10 cellular contexts compared by ENCODE assay signal in the genomic region with DNA sequence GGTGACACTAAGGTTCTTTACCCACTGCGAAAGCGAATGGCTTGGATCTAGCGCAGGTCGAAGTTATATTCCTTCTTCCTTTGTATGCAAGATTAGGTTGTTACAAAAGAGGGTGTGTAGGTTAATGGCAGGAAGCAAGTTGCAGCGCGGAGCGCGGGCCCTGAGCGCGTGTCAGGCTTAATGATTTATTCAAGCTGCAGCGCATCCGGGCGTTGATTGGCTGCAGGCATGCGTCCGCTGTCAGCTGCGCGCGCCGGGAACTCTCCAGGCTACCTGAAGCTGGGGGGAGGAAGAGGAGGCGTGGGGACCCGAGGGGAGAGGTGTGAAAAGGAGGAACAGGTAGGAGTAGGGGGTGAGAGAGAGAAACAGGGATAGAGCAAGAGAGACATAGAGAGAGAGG. TPM values are rescaled to one million over a fixed set of nuclear protein-coding genes. Genes with fewer than 3 reads are reported as not detected.
DNase-seq lines count a peak whose midpoint lies in the region; ATAC-seq and TF ChIP-seq lines count a peak whose summit lies in the region.
"Had no signal": no experiment of that assay in that cellular context is flagged by ENCODE, and none has a peak within 500 bp of the region (broad histone marks: within the 10 kb centered on the region; RNA-seq: fewer than 3 reads in every experiment).

No MANE protein-coding gene starts in this region.

- H3K4me3 Mint-ChIP-seq in activated CD4-positive, alpha-beta T cell treated with anti-CD3 and anti-CD28 coated beads for 36 hours, result peak overlapping the region; percentile 34

- H2AFZ ChIP-seq in smooth muscle cell (ENCODE audit: low read depth), result no peak overlapping the region

- CTCF ChIA-PET in activated CD4-positive, alpha-beta T cell treated with anti-CD3 and anti-CD28 coated beads for 36 hours (lab: Charles Lee), result interaction anchor here (2.1 kb wide), 1 partner anchor 16 kb away, joined by 9 read pairs; no protein-coding TSS in a partner anchor

- no peaks in the 10 kb centered on the region for H3F3A ChIP-seq in smooth muscle cell (ENCODE audit: low read depth)

- no peaks in the 10 kb centered on the region for H3K79me2 ChIP-seq in smooth muscle cell (ENCODE audit: low read depth)

- H3K27ac ChIP-seq in colonic mucosa (no peak overlapping the region), smooth muscle cell (ENCODE audit: low read depth) (no peak overlapping the region), brain microvascular endothelial cell (no peak overlapping the region)
- H3K27ac ChIP-seq: HL-60 had no signal

- peaks cover 76% of the 10 kb centered on the region for H3K27me3 Mint-ChIP-seq in activated CD4-positive, alpha-beta T cell treated with anti-CD3 and anti-CD28 coated beads for 36 hours

- no peaks in the 10 kb centered on the region for H3K36me3 ChIP-seq in colonic mucosa
- H3K36me3 ChIP-seq in smooth muscle cell (ENCODE audit: low read depth), result no peaks in the 10 kb centered on the region
- no peaks in the 10 kb centered on the region for H3K36me3 ChIP-seq in brain microvascular endothelial cell (replicated peaks)

- H3K4me1 ChIP-seq in colonic mucosa (no peaks in the 10 kb centered on the region), smooth muscle cell (ENCODE audit: low read depth) (peaks cover 17% of the 10 kb centered on the region)

- POLR2A ChIA-PET in activated CD4-positive, alpha-beta T cell treated with anti-CD3 and anti-CD28 coated beads for 36 hours (lab: Charles Lee), result no interaction called here

- no peak overlapping the region for H3K4me3 ChIP-seq in colonic mucosa
- peak overlapping the region; percentile 13 for H3K4me3 ChIP-seq in smooth muscle cell
- no peak overlapping the region for H3K4me3 ChIP-seq in brain microvascular endothelial cell (ENCODE audit: low read depth, low read length)

- no peaks in the 10 kb centered on the region for H3K9me3 ChIP-seq in colonic mucosa
- H3K9me3 ChIP-seq in smooth muscle cell (replicated peaks; ENCODE audit: low read depth), result no peaks in the 10 kb centered on the region

- H3K4me1 Mint-ChIP-seq in activated CD4-positive, alpha-beta T cell treated with anti-CD3 and anti-CD28 coated beads for 36 hours, result peaks cover 19% of the 10 kb centered on the region

- DNase-seq in activated CD4-positive, alpha-beta T cell treated with anti-CD3 and anti-CD28 coated beads for 36 hours, result peak; percentile 49
- no peak for DNase-seq in activated CD4-positive, alpha-beta T cell treated with anti-CD3 and anti-CD28 coated beads, Interleukin-2, amount 50 U/mL, for 1 hour
- peak; percentile 78 for DNase-seq in NCI-H1105 (lab: John Stamatoyannopoulos, UW)
- peak; percentile 52 for DNase-seq in colonic mucosa
- DNase-seq in smooth muscle cell (lab: John Stamatoyannopoulos, UW; ENCODE audit: unreplicated experiment), result no peak
- DNase-seq in brain microvascular endothelial cell, result no peak

- H3K36me3 Mint-ChIP-seq in activated CD4-positive, alpha-beta T cell treated with anti-CD3 and anti-CD28 coated beads for 36 hours (ENCODE audit: low read depth), result peaks cover 2% of the 10 kb centered on the region

- H3K9ac ChIP-seq in colonic mucosa (ENCODE audit: low read depth in 2 of 2, low read length in 2 of 2) (no peak overlapping the region), smooth muscle cell (ENCODE audit: low read depth) (no peak overlapping the region)

- intact Hi-C loops in activated CD4-positive, alpha-beta T cell treated with anti-CD3 and anti-CD28 coated beads for 36 hours (cut with DNase I, micrococcal nuclease), result no loop called here
- intact Hi-C loops in colonic mucosa (cut with DNase I), result no loop called here

- no peaks in the 10 kb centered on the region for H4K20me1 ChIP-seq in smooth muscle cell (ENCODE audit: low read depth)

- 2% methylated on average over 19 of the region's 21 CpGs for WGBS in smooth muscle cell (ENCODE audit: low lambda C conversion rate)

- H3K27me3 ChIP-seq in colonic mucosa, result peaks cover 63% of the 10 kb centered on the region
- H3K27me3 ChIP-seq in smooth muscle cell (ENCODE audit: low read depth), result peaks cover 99% of the 10 kb centered on the region
- H3K27me3 ChIP-seq in brain microvascular endothelial cell (replicated peaks), result peaks cover 36% of the 10 kb centered on the region

- in situ Hi-C loops in brain microvascular endothelial cell (cut with HindIII; ENCODE audit: low pct_ligation_motif_present, low sequenced_read_pairs), result loop anchor here (25.0 kb wide), 1 partner anchor 572 kb away; no protein-coding TSS in a partner anchor

- peaks cover 4% of the 10 kb centered on the region for H3K9me3 Mint-ChIP-seq in activated CD4-positive, alpha-beta T cell treated with anti-CD3 and anti-CD28 coated beads for 36 hours (ENCODE audit: low read depth)

- H3K27ac Mint-ChIP-seq in activated CD4-positive, alpha-beta T cell treated with anti-CD3 and anti-CD28 coated beads for 36 hours, result no peak overlapping the region

- ATAC-seq in activated CD4-positive, alpha-beta T cell treated with anti-CD3 and anti-CD28 coated beads for 36 hours, result peak; percentile 47
- ATAC-seq in GM21526 (IDR thresholded peaks at IDR 0.05; ENCODE audit: low FRiP score, unreplicated experiment), result no peak
- no peak for ATAC-seq in GM19035 (IDR thresholded peaks at IDR 0.05; ENCODE audit: unreplicated experiment)

- peak overlapping the region; percentile 60 for H3K4me2 ChIP-seq in smooth muscle cell

- TF ChIP-seq CTCF in colonic mucosa (IDR thresholded peaks at IDR 0.05) (no peak), smooth muscle cell (IDR thresholded peaks at IDR 0.05; ENCODE audit: borderline replicate concordance, insufficient read depth, poor library complexity, severe bottlenecking) (no peak), brain microvascular endothelial cell (IDR thresholded peaks at IDR 0.05; ENCODE audit: low read depth, low read length, missing control alignments) (no peak)

RNA-seq across cellular contexts. Expression of a gene that starts 7.4 kb away (rescaled TPM):
- not detected for total RNA-seq in activated CD4-positive, alpha-beta T cell treated with anti-CD3 and anti-CD28 coated beads for 36 hours
- total RNA-seq in colonic mucosa, result under 1 TPM; 0.17 to 0.53 TPM
- not detected in 2 replicates for total RNA-seq in smooth muscle cell
- not detected in 2 replicates for polyA plus RNA-seq in smooth muscle cell
- total RNA-seq: kidney epithelial cell had no signal

RNA-seq across cellular contexts. Expression of a gene that starts 47.8 kb away (rescaled TPM):
- total RNA-seq in activated CD4-positive, alpha-beta T cell treated with anti-CD3 and anti-CD28 coated beads for 36 hours, result not detected
- 1 to 10 TPM in 1 of 2 donors, under 1 TPM in 1; 0.11 to 1.3 TPM for total RNA-seq in colonic mucosa
- total RNA-seq in smooth muscle cell, result 0.09 TPM in 1 of 2 replicates, not detected in the other
- polyA plus RNA-seq in smooth muscle cell, result not detected in 2 replicates

Comparison
In these comparisons a context has a peak if more than half of its experiments do, and no peak if none do; other contexts are left out.
1. DNase-seq: peak in activated CD4-positive, alpha-beta T cell treated with anti-CD3 and anti-CD28 coated beads for 36 hours (single experiment), NCI-H1105 (single experiment) and colonic mucosa (single experiment); none in activated CD4-positive, alpha-beta T cell treated with anti-CD3 and anti-CD28 coated beads, Interleukin-2, amount 50 U/mL, for 1 hour (single experiment), smooth muscle cell (single experiment) and brain microvascular endothelial cell (single experiment).